ENCODE assay signal across 8 cellular contexts in the genomic region with DNA sequence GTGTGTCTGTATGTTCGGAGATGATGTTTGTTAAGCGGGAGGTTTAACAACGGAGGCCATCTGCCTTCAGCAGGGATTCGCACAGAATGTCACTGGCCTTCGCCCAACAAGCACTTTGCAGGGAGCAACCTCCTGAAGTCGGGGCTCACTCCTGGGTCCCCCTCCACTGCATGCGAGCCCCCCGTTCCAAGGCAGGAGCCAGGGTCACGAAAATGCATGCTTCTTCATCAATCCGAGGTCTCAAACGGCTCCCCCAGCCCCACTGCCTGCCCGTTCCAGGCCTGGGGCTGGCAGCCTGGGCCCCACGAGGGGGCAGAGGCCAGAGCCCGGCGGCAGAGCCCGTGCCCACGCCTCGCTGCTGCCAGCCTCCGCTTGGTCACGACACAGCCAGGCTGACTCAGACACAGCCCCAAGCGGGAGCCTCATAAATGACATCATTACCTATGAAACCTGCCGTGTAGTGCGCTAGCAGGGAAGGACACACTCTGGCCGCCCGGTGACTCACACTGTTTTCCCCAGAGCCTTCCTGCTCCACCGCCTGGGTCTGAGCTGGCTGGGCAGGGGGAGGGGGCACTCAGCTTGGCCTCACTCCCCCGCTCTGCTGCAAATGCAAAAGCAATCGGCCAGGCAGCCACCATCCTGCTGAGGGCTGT.
DNase-seq lines count a peak whose midpoint lies in the region; ATAC-seq and TF ChIP-seq lines count a peak whose summit lies in the region.

No MANE protein-coding gene starts in this region.

- no peak overlapping the region for H3K4me3 Mint-ChIP-seq in stimulated activated effector memory CD8-positive, alpha-beta T cell treated with anti-CD3 and anti-CD28 coated beads, Interleukin-12 subunit alpha, Interleukin-12 subunit beta, amount 100 ng/mL, for 72 hours

- H3K9me3 Mint-ChIP-seq in stimulated activated effector memory CD8-positive, alpha-beta T cell treated with anti-CD3 and anti-CD28 coated beads, Interleukin-12 subunit alpha, Interleukin-12 subunit beta, amount 100 ng/mL, for 72 hours, result no peaks in the 10 kb centered on the region

- H3K9ac ChIP-seq in adipocyte (ENCODE audit: low read length) (no peak overlapping the region), iPS-15b (ENCODE audit: low read depth, low read length) (no peak overlapping the region)

- ATAC-seq in HG02678 (IDR thresholded peaks at IDR 0.05; ENCODE audit: unreplicated experiment), result peak; percentile 81
- ATAC-seq in stimulated activated effector memory CD8-positive, alpha-beta T cell treated with anti-CD3 and anti-CD28 coated beads, Interleukin-12 subunit alpha, Interleukin-12 subunit beta, amount 100 ng/mL, for 72 hours, result peak; percentile 81

- H3K4me3 ChIP-seq in AG09309 (ENCODE audit: control insufficient read depth, low read depth, low read length), result no peak overlapping the region
- no peak overlapping the region for H3K4me3 ChIP-seq in GM06990 (replicated peaks; ENCODE audit: low read depth, low read length)
- H3K4me3 ChIP-seq in adipocyte (ENCODE audit: low read length), result no peak overlapping the region
- peak overlapping the region; percentile 26 for H3K4me3 ChIP-seq in iPS-15b (ENCODE audit: low read depth, low read length)

- no peaks in the 10 kb centered on the region for H3K36me3 ChIP-seq in GM06990 (ENCODE audit: control insufficient read depth, insufficient read depth, low read length)
- peaks cover 9% of the 10 kb centered on the region for H3K36me3 ChIP-seq in adipocyte (ENCODE audit: control insufficient read depth, insufficient read depth, low read length, severe bottlenecking)
- no peaks in the 10 kb centered on the region for H3K36me3 ChIP-seq in iPS-15b (ENCODE audit: control insufficient read depth, insufficient read depth, low read length)

- TF ChIP-seq CTCF in AG09309 (IDR thresholded peaks at IDR 0.05; ENCODE audit: control insufficient read depth, insufficient read depth, low read depth, low read length, missing control alignments), result no peak
- no peak for TF ChIP-seq CTCF in GM06990 (IDR thresholded peaks at IDR 0.05; ENCODE audit: insufficient read depth, low read length, poor library complexity, severe bottlenecking)

- no peaks in the 10 kb centered on the region for H3K36me3 Mint-ChIP-seq in stimulated activated effector memory CD8-positive, alpha-beta T cell treated with anti-CD3 and anti-CD28 coated beads, Interleukin-12 subunit alpha, Interleukin-12 subunit beta, amount 100 ng/mL, for 72 hours

- no peaks in the 10 kb centered on the region; the same call in 1 of the 2 replicates for H3K27me3 ChIP-seq in GM06990 (replicated peaks; ENCODE audit: control insufficient read depth, insufficient read depth, low read length)
- H3K27me3 ChIP-seq in adipocyte (replicated peaks; ENCODE audit: control insufficient read depth, insufficient read depth, low read length), result peaks cover 10% of the 10 kb centered on the region
- H3K27me3 ChIP-seq in iPS-15b (ENCODE audit: control insufficient read depth, insufficient read depth, low read length), result peaks cover 11% of the 10 kb centered on the region

- no peak overlapping the region for H3K27ac Mint-ChIP-seq in stimulated activated effector memory CD8-positive, alpha-beta T cell treated with anti-CD3 and anti-CD28 coated beads, Interleukin-12 subunit alpha, Interleukin-12 subunit beta, amount 100 ng/mL, for 72 hours

- H3K4me1 ChIP-seq in adipocyte (ENCODE audit: control insufficient read depth, insufficient read depth, low read length), result peaks cover 4% of the 10 kb centered on the region
- H3K4me1 ChIP-seq in iPS-15b (ENCODE audit: control insufficient read depth, insufficient read depth, low read length), result peaks cover 6% of the 10 kb centered on the region

- no peaks in the 10 kb centered on the region for H3K9me3 ChIP-seq in adipocyte (ENCODE audit: control insufficient read depth, low read length)
- no peaks in the 10 kb centered on the region for H3K9me3 ChIP-seq in iPS-15b (ENCODE audit: control insufficient read depth, insufficient read depth, low read length)

- H3K4me1 Mint-ChIP-seq in stimulated activated effector memory CD8-positive, alpha-beta T cell treated with anti-CD3 and anti-CD28 coated beads, Interleukin-12 subunit alpha, Interleukin-12 subunit beta, amount 100 ng/mL, for 72 hours, result peaks cover 5% of the 10 kb centered on the region

- DNase-seq in AG09309 (ENCODE audit: low read depth) (peak; percentile 87), GM06990 (ENCODE audit: extremely low read depth, insufficient read length) (peak; percentile 23), NCI-H1436 (lab: John Stamatoyannopoulos, UW) (peak; percentile 88), adipocyte (ENCODE audit: low read depth) (peak; percentile 93), NCI-H187 (lab: John Stamatoyannopoulos, UW) (no peak)
- DNase-seq in stimulated activated effector memory CD8-positive, alpha-beta T cell treated with anti-CD3 and anti-CD28 coated beads, Interleukin-12 subunit alpha, Interleukin-12 subunit beta, amount 100 ng/mL, for 72 hours (ENCODE audit: low spot score in 2 of 2), result no peak

Comparison
In these comparisons a context has a peak if more than half of its experiments do, and no peak if none do; other contexts are left out.
1. DNase-seq: peak in AG09309 (single experiment), GM06990 (single experiment), NCI-H1436 (single experiment) and adipocyte (single experiment); none in stimulated activated effector memory CD8-positive, alpha-beta T cell treated with anti-CD3 and anti-CD28 coated beads, Interleukin-12 subunit alpha, Interleukin-12 subunit beta, amount 100 ng/mL, for 72 hours (0 of 2) and NCI-H187 (0 of 2).